ENCODE assay signal across 8 cellular contexts in the genomic region with DNA sequence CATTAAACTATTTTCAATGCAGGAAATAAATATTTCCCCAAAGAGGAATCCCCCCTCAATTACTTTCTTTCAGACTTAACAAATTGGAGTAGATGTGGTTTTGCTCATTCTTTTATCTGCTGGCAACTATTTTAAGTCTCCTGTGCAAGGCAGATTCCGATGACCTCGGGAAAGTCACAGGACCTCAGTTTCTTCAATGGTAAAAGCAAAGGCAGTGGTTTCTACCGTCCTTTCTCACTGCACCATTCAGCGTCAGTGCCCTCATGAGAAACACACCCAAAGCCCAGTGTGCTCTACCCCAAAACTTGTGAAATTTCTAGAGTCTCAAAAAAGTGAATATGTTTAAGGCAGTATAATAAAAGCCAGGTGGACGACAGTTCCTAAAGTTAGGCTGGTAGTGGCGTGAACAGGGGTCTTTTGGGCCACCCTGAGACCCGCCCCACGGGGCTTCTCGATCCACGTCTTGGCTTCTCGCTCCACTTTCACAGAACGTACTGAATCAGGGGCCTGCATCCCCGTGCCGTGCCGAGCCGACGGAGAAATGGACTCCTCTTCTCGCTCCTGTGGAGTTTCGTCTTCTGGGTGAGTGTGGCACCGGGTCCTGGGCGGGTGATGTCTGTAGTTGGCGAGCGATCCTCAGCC. TPM values are rescaled to one million over a fixed set of nuclear protein-coding genes. Genes with fewer than 3 reads are reported as not detected.
DNase-seq lines count a peak whose midpoint lies in the region; ATAC-seq and TF ChIP-seq lines count a peak whose summit lies in the region.

No MANE protein-coding gene starts in this region.

- H3K27ac ChIP-seq in HCT116 (ENCODE audit: low read depth, low read length) (peak overlapping the region; percentile 87), OCI-LY1 (ENCODE audit: low read depth, low read length, poor library complexity, severe bottlenecking) (no peak overlapping the region)

- H3K27me3 ChIP-seq in HCT116 (ENCODE audit: insufficient read depth, low read length) (no peaks in the 10 kb centered on the region), OCI-LY1 (ENCODE audit: insufficient read depth, low read length) (no peaks in the 10 kb centered on the region)

- CTCF ChIA-PET in HCT116 (lab: Charles Lee) = interaction anchor here (0.6 to 2.3 kb wide), 5 partner anchors 110 to 565 kb away, joined by 3 to 5 read pairs (median 4); no protein-coding TSS in a partner anchor

- RAD21 ChIA-PET in HCT116 (lab: Charles Lee; ENCODE audit: low non-redundant PET in 1 of 2, low total read pairs in 2 of 2, uncharacterized antibody in 2 of 2, unreplicated experiment in 2 of 2) = interaction anchor here in 1 of 2 experiments (1.2 kb wide), 1 partner anchor 177 kb away, joined by 3 read pairs; no protein-coding TSS in a partner anchor

- H3K79me2 ChIP-seq in HCT116 (ENCODE audit: insufficient read depth, low read length) (peaks cover 39% of the 10 kb centered on the region), OCI-LY1 (ENCODE audit: insufficient read depth, low read length) (no peaks in the 10 kb centered on the region)

- peak overlapping the region; percentile 93 for H3K4me2 ChIP-seq in HCT116 (ENCODE audit: low read length)
- peak overlapping the region; percentile 95 for H3K4me2 ChIP-seq in OCI-LY1 (ENCODE audit: low read length)

- peak overlapping the region; percentile 92 for H3K9ac ChIP-seq in HCT116 (ENCODE audit: low read length)
- H3K9ac ChIP-seq in OCI-LY1 (ENCODE audit: low read length) = peak overlapping the region; percentile 74

- POLR2A ChIA-PET in HCT116 (lab: Charles Lee) = interaction anchor here (0.7 to 2.7 kb wide), 4 partner anchors 16 to 655 kb away, joined by 4 to 8 read pairs (median 6); partner anchors contain the start of genes HEATR5A and RNU6-8

- no peaks in the 10 kb centered on the region for H3K9me3 ChIP-seq in HCT116 (ENCODE audit: control insufficient read depth in 1 of 2, insufficient read depth in 1 of 2, low read depth in 1 of 2, low read length in 2 of 2)
- no peaks in the 10 kb centered on the region for H3K9me3 ChIP-seq in OCI-LY1 (ENCODE audit: low read length)

- peak overlapping the region; percentile 60 to 93 for H3K4me3 ChIP-seq in HCT116 (replicated peaks in 1 of 2; ENCODE audit: low read depth in 1 of 2, low read length in 2 of 2)
- peak overlapping the region; percentile 89 for H3K4me3 ChIP-seq in OCI-LY1 (ENCODE audit: low read depth, low read length, poor library complexity, severe bottlenecking)

- BruUV-seq in HCT116 (replicated peaks; lab: Mats Ljungman, UMichigan) = TSS peak; percentile 96

- H3K36me3 ChIP-seq in HCT116 (ENCODE audit: control insufficient read depth in 1 of 2, insufficient read depth in 2 of 2, low read length in 2 of 2) = no peaks in the 10 kb centered on the region
- no peaks in the 10 kb centered on the region for H3K36me3 ChIP-seq in OCI-LY1 (ENCODE audit: insufficient read depth, low read length)

- H3K4me1 ChIP-seq in HCT116 (ENCODE audit: control insufficient read depth in 1 of 2, insufficient read depth in 2 of 2, low read length in 2 of 2) = peaks cover 19 to 46% of the 10 kb centered on the region in 2 experiments
- H3K4me1 ChIP-seq in OCI-LY1 (ENCODE audit: insufficient read depth, low read length, severe bottlenecking) = peaks cover 18% of the 10 kb centered on the region

- peak; percentile 20 for ATAC-seq in HCT116
- ATAC-seq in stimulated activated naive CD8-positive, alpha-beta T cell treated with anti-CD3 and anti-CD28 coated beads, Interleukin-15, Interleukin-2, amounts not matched to agents 100 U/mL and 50 U/mL, for 24 hours = peak; percentile 30
- no peak for ATAC-seq in HG03095 (IDR thresholded peaks at IDR 0.05; ENCODE audit: unreplicated experiment)

- no peak for TF ChIP-seq RAD21 in HCT116 (IDR thresholded peaks at IDR 0.05; ENCODE audit: low read depth)

- DNase-seq in DMS 273 (lab: John Stamatoyannopoulos, UW; ENCODE audit: unreplicated experiment) = peak; percentile 60
- DNase-seq in DMS 273 treated with DMSO at 0.1 percent for 48 hours (lab: John Stamatoyannopoulos, UW) = no peak
- no peak for DNase-seq in HCT116 (ENCODE audit: low read depth, low spot score)
- DNase-seq in cerebellum (ENCODE audit: low spot score) = peak; percentile 56
- peak; percentile 34 for DNase-seq in kidney tubule cell (ENCODE audit: low spot score)
- no peak for DNase-seq in stimulated activated naive CD8-positive, alpha-beta T cell treated with anti-CD3 and anti-CD28 coated beads, Interleukin-15, Interleukin-2, amounts not matched to agents 100 U/mL and 50 U/mL, for 24 hours

- intact Hi-C loops in HCT116 (cut with micrococcal nuclease) = loop anchor here (2.0 to 10.0 kb wide), 4 partner anchors 127 to 561 kb away; partner anchors contain the start of genes RNU6-7 and RNU6-8

- no peak for TF ChIP-seq POLR2A in HCT116 (IDR thresholded peaks at IDR 0.05; ENCODE audit: borderline replicate concordance, extremely low read depth, insufficient read depth, insufficient read length)

- 0 out of 2 replicates have a peak, but pooled peaks cover 3% of the 10 kb centered on the region for H3F3A ChIP-seq in OCI-LY1 (ENCODE audit: insufficient read depth, low read length)

- TF ChIP-seq CTCF in HCT116 (IDR thresholded peaks at IDR 0.05 in 2 of 3, conservative IDR thresholded peaks at IDR 0.05 in 1 of 3; ENCODE audit: borderline replicate concordance in 1 of 3, insufficient read depth in 1 of 3, low read depth in 2 of 3, low read length in 2 of 3) (no peak), OCI-LY1 (IDR thresholded peaks at IDR 0.05; ENCODE audit: low read length) (no peak)

- H2AFZ ChIP-seq in HCT116 (ENCODE audit: low read depth, low read length, poor library complexity, severe bottlenecking) (no peak overlapping the region), OCI-LY1 (ENCODE audit: low read length) (peak overlapping the region; percentile 94; the same call in 1 of the 2 replicates)

- H4K20me1 ChIP-seq in HCT116 (ENCODE audit: insufficient read depth) (peaks cover 8% of the 10 kb centered on the region; the same call in 1 of the 2 replicates), OCI-LY1 (ENCODE audit: insufficient read depth, low read length) (no peaks in the 10 kb centered on the region)

- H3K9me2 ChIP-seq in HCT116 (ENCODE audit: insufficient read depth) = no peaks in the 10 kb centered on the region
- no peaks in the 10 kb centered on the region for H3K9me2 ChIP-seq in OCI-LY1 (ENCODE audit: low read depth, low read length)

TF ChIP-seq in HCT116, 20 proteins besides CTCF, POLR2A, EP300 and RAD21:
- TF ChIP-seq YY1 (IDR thresholded peaks at IDR 0.05; ENCODE audit: extremely low read depth, insufficient replicate concordance, low read depth, low read length) (no peak), SIN3A (IDR thresholded peaks at IDR 0.05; ENCODE audit: low read depth) (no peak), EGR1 (IDR thresholded peaks at IDR 0.05; ENCODE audit: low read depth) (no peak), JUND (IDR thresholded peaks at IDR 0.05) (no peak), EZH2phosphoT487 (IDR thresholded peaks at IDR 0.05; ENCODE audit: borderline replicate concordance) (no peak), CBX3 (IDR thresholded peaks at IDR 0.05; ENCODE audit: low read depth) (no peak), ZBTB33 (IDR thresholded peaks at IDR 0.05; ENCODE audit: extremely low read depth, insufficient replicate concordance, low read length) (no peak), SP1 (IDR thresholded peaks at IDR 0.05; ENCODE audit: low read depth) (no peak), EZH2 (IDR thresholded peaks at IDR 0.05) (no peak), FOSL1 (IDR thresholded peaks at IDR 0.05; ENCODE audit: low read depth) (no peak), ELF1 (IDR thresholded peaks at IDR 0.05; ENCODE audit: borderline replicate concordance, low read depth) (no peak), SRF (IDR thresholded peaks at IDR 0.05; ENCODE audit: low read depth) (no peak)
- TF ChIP-seq, protein P1, sequence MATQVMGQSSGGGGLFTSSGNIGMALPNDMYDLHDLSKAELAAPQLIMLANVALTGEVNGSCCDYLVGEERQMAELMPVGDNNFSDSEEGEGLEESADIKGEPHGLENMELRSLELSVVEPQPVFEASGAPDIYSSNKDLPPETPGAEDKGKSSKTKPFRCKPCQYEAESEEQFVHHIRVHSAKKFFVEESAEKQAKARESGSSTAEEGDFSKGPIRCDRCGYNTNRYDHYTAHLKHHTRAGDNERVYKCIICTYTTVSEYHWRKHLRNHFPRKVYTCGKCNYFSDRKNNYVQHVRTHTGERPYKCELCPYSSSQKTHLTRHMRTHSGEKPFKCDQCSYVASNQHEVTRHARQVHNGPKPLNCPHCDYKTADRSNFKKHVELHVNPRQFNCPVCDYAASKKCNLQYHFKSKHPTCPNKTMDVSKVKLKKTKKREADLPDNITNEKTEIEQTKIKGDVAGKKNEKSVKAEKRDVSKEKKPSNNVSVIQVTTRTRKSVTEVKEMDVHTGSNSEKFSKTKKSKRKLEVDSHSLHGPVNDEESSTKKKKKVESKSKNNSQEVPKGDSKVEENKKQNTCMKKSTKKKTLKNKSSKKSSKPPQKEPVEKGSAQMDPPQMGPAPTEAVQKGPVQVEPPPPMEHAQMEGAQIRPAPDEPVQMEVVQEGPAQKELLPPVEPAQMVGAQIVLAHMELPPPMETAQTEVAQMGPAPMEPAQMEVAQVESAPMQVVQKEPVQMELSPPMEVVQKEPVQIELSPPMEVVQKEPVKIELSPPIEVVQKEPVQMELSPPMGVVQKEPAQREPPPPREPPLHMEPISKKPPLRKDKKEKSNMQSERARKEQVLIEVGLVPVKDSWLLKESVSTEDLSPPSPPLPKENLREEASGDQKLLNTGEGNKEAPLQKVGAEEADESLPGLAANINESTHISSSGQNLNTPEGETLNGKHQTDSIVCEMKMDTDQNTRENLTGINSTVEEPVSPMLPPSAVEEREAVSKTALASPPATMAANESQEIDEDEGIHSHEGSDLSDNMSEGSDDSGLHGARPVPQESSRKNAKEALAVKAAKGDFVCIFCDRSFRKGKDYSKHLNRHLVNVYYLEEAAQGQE (IDR thresholded peaks at IDR 0.05; ENCODE audit: low read depth) = no peak

RNA-seq across cellular contexts. Expression of gene ARHGAP5, which starts 1.3 kb away (rescaled TPM):
- 66.7 TPM for total RNA-seq in HCT116 (2021; ENCODE audit: unreplicated experiment)
- 10.3 and 10.6 TPM in 2 replicates for polyA plus RNA-seq in HCT116 (2012)
- total RNA-seq in cerebellum = 249 TPM

Comparison
In these comparisons a context has a peak if more than half of its experiments do, and no peak if none do; other contexts are left out.
1. DNase-seq: peak in DMS 273 (single experiment), cerebellum (single experiment) and kidney tubule cell (single experiment); none in DMS 273 treated with DMSO at 0.1 percent for 48 hours (single experiment), HCT116 (single experiment) and stimulated activated naive CD8-positive, alpha-beta T cell treated with anti-CD3 and anti-CD28 coated beads, Interleukin-15, Interleukin-2, amounts not matched to agents 100 U/mL and 50 U/mL, for 24 hours (single experiment).